In the genomic region with DNA sequence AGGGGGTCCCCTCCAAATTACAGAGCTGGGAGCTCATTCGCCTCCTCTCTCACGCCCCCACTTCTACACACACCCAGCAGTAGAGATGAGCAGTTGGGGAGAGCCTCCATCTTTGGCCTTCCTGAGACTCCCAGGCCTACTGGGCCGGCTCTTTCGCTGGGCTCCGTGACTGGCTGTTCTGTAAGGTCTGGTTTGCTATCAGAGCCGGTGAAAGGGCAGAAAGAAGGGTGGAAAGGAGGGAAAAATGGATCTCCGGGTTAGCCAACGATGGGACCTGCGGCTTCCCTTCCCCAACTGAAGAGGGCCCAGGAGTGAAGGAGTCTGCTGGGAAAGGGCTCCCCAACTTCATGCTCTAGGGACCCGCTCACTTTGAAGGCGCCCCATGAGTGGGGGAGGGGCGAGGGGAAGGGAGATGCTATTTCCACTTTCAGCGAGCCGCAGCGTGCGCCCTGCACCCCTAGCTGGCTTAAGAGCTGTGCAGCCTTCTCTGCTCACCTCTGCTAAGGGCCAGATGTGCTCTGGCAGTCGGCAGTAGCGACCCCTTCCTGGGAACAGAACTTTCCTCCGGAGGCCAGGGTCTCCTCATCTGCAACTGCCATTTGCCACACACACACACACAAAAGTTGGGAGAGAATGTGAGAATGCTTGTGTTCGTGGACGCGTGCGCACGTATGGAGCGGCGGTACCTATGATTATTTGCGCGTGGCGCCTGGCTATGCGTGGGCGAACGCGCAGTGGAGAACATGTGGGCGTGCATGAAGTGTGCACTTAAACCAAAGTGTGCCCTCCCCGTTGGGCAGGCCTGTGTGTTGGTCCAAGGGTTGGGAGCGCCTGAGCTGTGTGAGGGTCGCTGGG, we compare ENCODE assay signal across 13 cellular contexts. TPM values are rescaled to one million over a fixed set of nuclear protein-coding genes. Genes with fewer than 3 reads are reported as not detected.
DNase-seq lines count a peak whose midpoint lies in the region; ATAC-seq, FAIRE-seq and TF ChIP-seq lines count a peak whose summit lies in the region.
"Had no signal": no experiment of that assay in that cellular context is flagged by ENCODE, and none has a peak within 500 bp of the region (broad histone marks: within the 10 kb centered on the region; RNA-seq: fewer than 3 reads in every experiment).

No MANE protein-coding gene starts in this region.

- intact Hi-C loops in CD4-positive, alpha-beta memory T cell (cut with micrococcal nuclease): no loop called here

- TF ChIP-seq CTCF in fibroblast of lung (conservative IDR thresholded peaks at IDR 0.05 in 1 of 2, IDR thresholded peaks at IDR 0.05 in 1 of 2; ENCODE audit: low read depth in 1 of 2, low read length in 2 of 2): no peak
- TF ChIP-seq CTCF in osteocyte (IDR thresholded peaks at IDR 0.05): no peak

- FAIRE-seq in GM12892 (lab: Jason Lieb, UNC): no peak
- FAIRE-seq: H54 had no signal

- peaks cover 57 to 58% of the 10 kb centered on the region in 2 donors for H3K27me3 Mint-ChIP-seq in CD4-positive, alpha-beta memory T cell
- H3K27me3 Mint-ChIP-seq in osteocyte (ENCODE audit: unreplicated experiment): peaks cover 69% of the 10 kb centered on the region

- H3K4me1 Mint-ChIP-seq in CD4-positive, alpha-beta memory T cell: peaks cover 13 to 41% (median 29%) of the 10 kb centered on the region in 4 donors
- H3K4me1 Mint-ChIP-seq in osteocyte (ENCODE audit: unreplicated experiment): peaks cover 27% of the 10 kb centered on the region

- H3K4me2 ChIP-seq in fibroblast of lung (ENCODE audit: extremely low read depth, insufficient read depth, low read length): peak overlapping the region; percentile 97

- peak overlapping the region; percentile 0 for H2AFZ ChIP-seq in fibroblast of lung (ENCODE audit: low read length)

- H3K36me3 Mint-ChIP-seq in CD4-positive, alpha-beta memory T cell: no peaks in the 10 kb centered on the region
- no peaks in the 10 kb centered on the region for H3K36me3 Mint-ChIP-seq in osteocyte (ENCODE audit: unreplicated experiment)

- peaks cover 11% of the 10 kb centered on the region for H3K4me1 ChIP-seq in CD4-positive, alpha-beta memory T cell (ENCODE audit: insufficient read depth, low read length)
- H3K4me1 ChIP-seq in SJCRH30 (peaks cover 19% of the 10 kb centered on the region; the same call in 1 of the 2 replicates), fibroblast of lung (ENCODE audit: control insufficient read depth, extremely low read depth, insufficient read depth, low read length) (peaks cover 13% of the 10 kb centered on the region)

- no peak overlapping the region for H3K27ac ChIP-seq in CD4-positive, alpha-beta memory T cell (ENCODE audit: low read depth, low read length)
- no peak overlapping the region; the same call in 1 of the 2 replicates for H3K27ac ChIP-seq in SJCRH30
- peak overlapping the region; percentile 97 for H3K27ac ChIP-seq in fibroblast of lung (ENCODE audit: insufficient read depth, low read length)

- H4K20me1 ChIP-seq in fibroblast of lung (ENCODE audit: control insufficient read depth, extremely low read depth, insufficient read depth, low read length): peaks cover 2% of the 10 kb centered on the region

- peaks cover 27% of the 10 kb centered on the region for H3K27me3 ChIP-seq in CD4-positive, alpha-beta memory T cell (ENCODE audit: insufficient read depth, low read length)
- no peaks in the 10 kb centered on the region for H3K27me3 ChIP-seq in SJCRH30
- H3K27me3 ChIP-seq in fibroblast of lung (ENCODE audit: control insufficient read depth, insufficient read depth, low read length): no peaks in the 10 kb centered on the region

- no peak overlapping the region for H3K27ac Mint-ChIP-seq in CD4-positive, alpha-beta memory T cell
- H3K27ac Mint-ChIP-seq in osteocyte (ENCODE audit: unreplicated experiment): no peak overlapping the region

- TF ChIP-seq POLR2A in GM12892 (IDR thresholded peaks at IDR 0.05; ENCODE audit: low read depth, low read length): no peak

- no peak for ATAC-seq in GM21717 (IDR thresholded peaks at IDR 0.05; ENCODE audit: unreplicated experiment)
- ATAC-seq: left lobe of liver had no signal

- no peaks in the 10 kb centered on the region for H3K36me3 ChIP-seq in CD4-positive, alpha-beta memory T cell (ENCODE audit: insufficient read depth, low read length)
- H3K36me3 ChIP-seq in SJCRH30: no peaks in the 10 kb centered on the region
- H3K36me3 ChIP-seq in fibroblast of lung (ENCODE audit: control insufficient read depth, insufficient read depth, low read length): peaks cover 12% of the 10 kb centered on the region

- peak overlapping the region; percentile 43 to 79 (median 73) for H3K4me3 Mint-ChIP-seq in CD4-positive, alpha-beta memory T cell
- H3K4me3 Mint-ChIP-seq in osteocyte (ENCODE audit: unreplicated experiment): peak overlapping the region; percentile 42

- CTCF ChIA-PET in CD4-positive, alpha-beta memory T cell (lab: Charles Lee; ENCODE audit: partially characterized antibody): no interaction called here

- H3K79me2 ChIP-seq in fibroblast of lung (ENCODE audit: control insufficient read depth, insufficient read depth, low read length): peaks cover 82% of the 10 kb centered on the region

- peak in 1 of 5 donors; percentile 13 for DNase-seq in CD4-positive, alpha-beta memory T cell
- no peak for DNase-seq in SJCRH30
- peak in 1 of 2 donors; percentile 41 for DNase-seq in fibroblast of lung (ENCODE audit: low read depth in 2 of 2)
- no peak for DNase-seq in osteocyte (ENCODE audit: extremely low spot score, unreplicated experiment)
- no peak for DNase-seq in middle frontal gyrus (ENCODE audit: extremely low spot score, low spot score)
- DNase-seq in GM12892 (ENCODE audit: insufficient read length): no peak
- DNase-seq in NCI-H1092 (lab: John Stamatoyannopoulos, UW): no peak
- DNase-seq: DMS53, NCI-H1092 treated with DMSO at 0.1 percent for 48 hours, OCI-M1 had no signal

- no peaks in the 10 kb centered on the region for H3K9me3 ChIP-seq in CD4-positive, alpha-beta memory T cell (ENCODE audit: control insufficient read depth in 1 of 2, low read length in 2 of 2)
- H3K9me3 ChIP-seq in SJCRH30 (replicated peaks) (no peaks in the 10 kb centered on the region), fibroblast of lung (ENCODE audit: control insufficient read depth, insufficient read depth, low read depth, low read length) (no peaks in the 10 kb centered on the region)

- no peak overlapping the region for H3K4me3 ChIP-seq in CD4-positive, alpha-beta memory T cell (ENCODE audit: low read length in 2 of 2)
- H3K4me3 ChIP-seq in SJCRH30 (peak overlapping the region; percentile 67; the same call in 1 of the 2 replicates), fibroblast of lung (replicated peaks in 1 of 4; ENCODE audit: control extremely low read depth in 1 of 4, insufficient read depth in 1 of 4, low read depth in 3 of 4, low read length in 4 of 4) (peak overlapping the region; percentile 68 to 89 (median 81))

- peaks cover 0 to 6% (median 0%) of the 10 kb centered on the region in 8 donors for H3K9me3 Mint-ChIP-seq in CD4-positive, alpha-beta memory T cell
- H3K9me3 Mint-ChIP-seq in osteocyte (ENCODE audit: unreplicated experiment): no peaks in the 10 kb centered on the region

- H3K9ac ChIP-seq in fibroblast of lung (ENCODE audit: insufficient read depth, low read length): peak overlapping the region; percentile 95

- POLR2A ChIA-PET in CD4-positive, alpha-beta memory T cell (lab: Charles Lee; ENCODE audit: partially characterized antibody): no interaction called here

RNA-seq across cellular contexts. Expression of a gene that starts 2.9 kb away (rescaled TPM):
- total RNA-seq in CD4-positive, alpha-beta memory T cell: not detected
- polyA plus RNA-seq in CD4-positive, alpha-beta memory T cell: not detected
- 24.6 and 24.9 TPM in 2 replicates for total RNA-seq in SJCRH30 (2014; rRNA removed; shearing (Covaris generic))
- total RNA-seq in fibroblast of lung (15.9 and 31.5 TPM in 2 replicates), osteocyte (not detected in 2 replicates)
- polyA plus RNA-seq in fibroblast of lung: 14.0 and 38.5 TPM in 2 replicates
- polyA plus RNA-seq in fibroblast of lung (2012): 19.3 and 43.8 TPM in 2 replicates
- polyA minus RNA-seq in fibroblast of lung (ENCODE audit: low replicate concordance): 16.2 and 35.9 TPM in 2 replicates
- polyA plus RNA-seq in GM12892 (2012; ENCODE audit: missing spikeins): not detected

RNA-seq across cellular contexts. Expression of a gene that starts 47.6 kb away (rescaled TPM):
- 10 to 100 TPM; 39.7 to 41.6 TPM for total RNA-seq in CD4-positive, alpha-beta memory T cell
- polyA plus RNA-seq in CD4-positive, alpha-beta memory T cell: 10 to 100 TPM; 12.5 to 20.1 TPM
- total RNA-seq in SJCRH30 (2014; rRNA removed; shearing (Covaris generic)): 5.9 and 7.2 TPM in 2 replicates
- 13.6 and 19.3 TPM in 2 replicates for total RNA-seq in fibroblast of lung
- polyA plus RNA-seq in fibroblast of lung: 11.4 and 13.1 TPM in 2 replicates
- 9.3 and 9.7 TPM in 2 replicates for polyA plus RNA-seq in fibroblast of lung (2012)
- polyA minus RNA-seq in fibroblast of lung (ENCODE audit: low replicate concordance): 5.9 and 16.3 TPM in 2 replicates
- 12.1 and 14.1 TPM in 2 replicates for total RNA-seq in osteocyte
- polyA plus RNA-seq in GM12892 (2012; ENCODE audit: missing spikeins): 16.3 TPM

RNA-seq across cellular contexts. Expression of a gene that starts 59.2 kb away (rescaled TPM):
- not detected for total RNA-seq in CD4-positive, alpha-beta memory T cell
- polyA plus RNA-seq in CD4-positive, alpha-beta memory T cell: not detected
- total RNA-seq in SJCRH30 (2014; rRNA removed; shearing (Covaris generic)): 3.0 and 3.1 TPM in 2 replicates
- 0.26 and 0.50 TPM in 2 replicates for total RNA-seq in fibroblast of lung
- 1.1 and 1.5 TPM in 2 replicates for polyA plus RNA-seq in fibroblast of lung
- polyA plus RNA-seq in fibroblast of lung (2012): 4.5 and 7.2 TPM in 2 replicates
- 1.6 and 1.9 TPM in 2 replicates for polyA minus RNA-seq in fibroblast of lung (ENCODE audit: low replicate concordance)
- 91.8 and 93.4 TPM in 2 replicates for total RNA-seq in osteocyte
- polyA plus RNA-seq in GM12892 (2012; ENCODE audit: missing spikeins): not detected

Comparison
In these comparisons a context has a peak if more than half of its experiments do, and no peak if none do; other contexts are left out.
1. H3K4me3 ChIP-seq: peak in SJCRH30 (single experiment) and fibroblast of lung (4 of 4); none in CD4-positive, alpha-beta memory T cell (0 of 2).
2. RNA of a gene that starts 2.9 kb away (total RNA-seq): 15.9 to 31.5 TPM in fibroblast of lung and 24.6 to 24.9 TPM in SJCRH30; not detected in CD4-positive, alpha-beta memory T cell and not detected in osteocyte; every median in the first group is over 10 times any median in the second.
3. RNA of a gene that starts 59.2 kb away (total RNA-seq): 91.8 to 93.4 TPM in osteocyte; 3.0 to 3.1 TPM in SJCRH30, 0.26 to 0.50 TPM in fibroblast of lung and not detected in CD4-positive, alpha-beta memory T cell; every median in the first group is over 10 times any median in the second.